Comparison of ENCODE assay signal across 24 cellular contexts in the genomic region with DNA sequence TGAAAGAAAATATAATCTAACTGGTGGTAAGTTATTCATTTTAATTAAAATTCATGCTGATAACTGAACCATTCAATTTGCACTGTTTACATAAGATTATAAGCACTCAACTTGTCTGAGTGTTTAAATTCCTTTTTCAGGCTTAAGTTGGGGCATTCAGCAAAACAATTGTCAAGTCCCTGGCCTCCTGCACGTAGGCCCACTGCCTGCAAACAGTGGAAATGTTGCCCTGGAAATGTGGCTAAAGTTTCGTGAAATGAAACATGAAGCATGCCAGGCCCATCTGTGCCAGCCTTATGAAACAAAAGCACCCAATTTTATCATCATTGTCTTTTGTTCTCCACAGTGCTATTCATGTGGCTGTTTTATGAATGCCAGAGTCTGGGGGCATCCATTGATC.
"Had no signal": no experiment of that assay in that cellular context is flagged by ENCODE, and none has a peak within 500 bp of the region (broad histone marks: within the 10 kb centered on the region; RNA-seq: fewer than 3 reads in every experiment).

No MANE protein-coding gene starts in this region.

- DNase-seq: IMR-90; Karpas-422; KG1; MM.1S; NCI-H1092 treated with DMSO at 0.1 percent for 48 hours; NCI-H1436; NCI-H187; NCI-H2029; NCI-H2081 treated with DMSO at 0.1 percent for 48 hours; NCI-H2171; NCI-H345; NCI-H446 treated with DMSO at 0.1 percent for 48 hours; NCI-H510A treated with DMSO at 0.1 percent for 48 hours; NCI-H526; NCI-H748 treated with DMSO at 0.1 percent for 48 hours; NK-92 treated with Interleukin-12 subunit alpha and Interleukin-12 subunit beta, amount 100 ng/mL, for 24 hours; PC-3; SHP77; SK-N-SH; SW 1271; T-cell had no signal

- ATAC-seq: HepG2, Panc1, PC-3, T-cell had no signal

- H3K27ac ChIP-seq: RWPE1 had no signal

- H3K9me3 ChIP-seq: SK-N-SH had no signal
